ENCODE assay signal across 1 cellular context in genomic region chr17:64056269-64057005, GRCh38.
TF ChIP-seq lines count a peak whose summit lies in the region.

No MANE protein-coding gene starts in this region.

TF ChIP-seq in GM12878, 131 proteins besides CTCF, POLR2A, EP300 and RAD21 (continued from another document):
- TF ChIP-seq ZBTB11 (CRISPR knock-in tag; IDR thresholded peaks at IDR 0.05) = no peak
- no peak for TF ChIP-seq CEBPB (IDR thresholded peaks at IDR 0.05; ENCODE audit: borderline replicate concordance in 1 of 2, low read depth in 2 of 2, low read length in 2 of 2)
- TF ChIP-seq NFYA (IDR thresholded peaks at IDR 0.05; ENCODE audit: borderline replicate concordance, low read depth, low read length) = no peak
- TF ChIP-seq SP1 (IDR thresholded peaks at IDR 0.05; ENCODE audit: low read depth, low read length) = no peak
- TF ChIP-seq SMC3 (IDR thresholded peaks at IDR 0.05; ENCODE audit: borderline replicate concordance, low read length) = no peak
